8 cellular contexts compared by ENCODE assay signal in genomic region chr19:44955500-44956439, GRCh38. TPM values are rescaled to one million over a fixed set of nuclear protein-coding genes. Genes with fewer than 3 reads are reported as not detected.
A peak's percentile ranks its signal among the peaks of the same experiment; 100 is the strongest.
DNase-seq lines count a peak whose midpoint lies in the region; ATAC-seq, FAIRE-seq and TF ChIP-seq lines count a peak whose summit lies in the region.

No MANE protein-coding gene starts in this region.

- H3K4me1 Mint-ChIP-seq in T-helper 1 cell treated with Interleukin-12 subunit alpha and Interleukin-12 subunit beta and Interleukin-4 antibody, amounts not matched to agents 30 μg/mL and 1 μg/mL, for 36 hours (ENCODE audit: low read depth), result peaks cover 43% of the 10 kb centered on the region

- peak overlapping the region; percentile 76 for H3K27ac Mint-ChIP-seq in T-helper 1 cell treated with Interleukin-12 subunit alpha and Interleukin-12 subunit beta and Interleukin-4 antibody, amounts not matched to agents 30 μg/mL and 1 μg/mL, for 36 hours

- H3K4me1 ChIP-seq in ovary (ENCODE audit: insufficient read depth), result peaks cover 13% of the 10 kb centered on the region

- no peaks in the 10 kb centered on the region for H3K27me3 Mint-ChIP-seq in T-helper 1 cell treated with Interleukin-12 subunit alpha and Interleukin-12 subunit beta and Interleukin-4 antibody, amounts not matched to agents 30 μg/mL and 1 μg/mL, for 36 hours (ENCODE audit: low read depth)

- DNase-seq in EH (ENCODE audit: low read depth) (peak; percentile 10), fibroblast of mammary gland (ENCODE audit: low read depth) (no peak), ovary (no peak), NCI-H1092 (lab: John Stamatoyannopoulos, UW) (no peak), urothelium cell line (ENCODE audit: low spot score) (no peak)
- DNase-seq in stimulated activated CD4-positive, alpha-beta T cell treated with anti-CD3 and anti-CD28 coated beads, Interleukin-12 subunit alpha, Interleukin-12 subunit beta, amount 100 ng/mL, for 4 hours, result no peak

- no peak for TF ChIP-seq CTCF in fibroblast of mammary gland (conservative IDR thresholded peaks at IDR 0.05; ENCODE audit: control insufficient read depth, insufficient read depth, low read depth, low read length)
- no peak for TF ChIP-seq CTCF in ovary (IDR thresholded peaks at IDR 0.05)

- no peaks in the 10 kb centered on the region for H3K36me3 ChIP-seq in ovary

- TF ChIP-seq EP300 in ovary (IDR thresholded peaks at IDR 0.05), result no peak

- WGBS in ovary, 3 donors, result 1 to 3% (median 2%) methylated on average over 26 to 40 of the region's 40 CpGs

- peak overlapping the region; percentile 100 for H3K4me3 Mint-ChIP-seq in T-helper 1 cell treated with Interleukin-12 subunit alpha and Interleukin-12 subunit beta and Interleukin-4 antibody, amounts not matched to agents 30 μg/mL and 1 μg/mL, for 36 hours

- H3K4me3 ChIP-seq in fibroblast of mammary gland (ENCODE audit: control insufficient read depth, low read depth, low read length) (peak overlapping the region; percentile 98), ovary (peak overlapping the region; percentile 65)

- no peaks in the 10 kb centered on the region for H3K9me3 ChIP-seq in ovary

- H3K9me3 Mint-ChIP-seq in T-helper 1 cell treated with Interleukin-12 subunit alpha and Interleukin-12 subunit beta and Interleukin-4 antibody, amounts not matched to agents 30 μg/mL and 1 μg/mL, for 36 hours, result no peaks in the 10 kb centered on the region

- no peaks in the 10 kb centered on the region for H3K27me3 ChIP-seq in ovary

- FAIRE-seq in urothelium cell line (lab: Jason Lieb, UNC), result no peak

- peak overlapping the region; percentile 52 to 81 for H3K27ac ChIP-seq in ovary

- peaks cover 6% of the 10 kb centered on the region for H3K36me3 Mint-ChIP-seq in T-helper 1 cell treated with Interleukin-12 subunit alpha and Interleukin-12 subunit beta and Interleukin-4 antibody, amounts not matched to agents 30 μg/mL and 1 μg/mL, for 36 hours (ENCODE audit: low read depth)

- peak; percentile 16 for ATAC-seq in HG02610 (IDR thresholded peaks at IDR 0.05; ENCODE audit: unreplicated experiment)

- intact Hi-C loops in ovary (cut with DNase I), result no loop called here

- TF ChIP-seq POLR2A in ovary (IDR thresholded peaks at IDR 0.05), result no peak

RNA-seq across cellular contexts. Expression of gene CLPTM1, which starts 0.6 kb away (rescaled TPM):
- 100 to 1,000 TPM in 1 of 7 donors, 10 to 100 TPM in 6; 36.4 to 103 (median 82.0) TPM for total RNA-seq in ovary
- polyA plus RNA-seq in ovary, result 10 to 100 TPM; 68.8 to 71.6 TPM

RNA-seq across cellular contexts. Expression of gene APOC2, which starts 9.9 kb away (rescaled TPM):
- 1 to 10 TPM in 2 of 7 donors, under 1 TPM in 1, not detected in 4; 0.32 to 1.6 (median 1.1) TPM for total RNA-seq in ovary
- polyA plus RNA-seq in ovary, result 1 to 10 TPM in 1 of 2 donors, under 1 TPM in 1; 0.34 to 5.5 TPM

RNA-seq across cellular contexts. Expression of gene APOC4, which starts 13.7 kb away (rescaled TPM):
- total RNA-seq in ovary, result under 1 TPM in 1 of 7 donors, not detected in 6; 0.57 TPM
- not detected for polyA plus RNA-seq in ovary

RNA-seq across cellular contexts. Expression of gene APOC1, which starts 41.4 kb away (rescaled TPM):
- total RNA-seq in ovary, result 100 to 1,000 TPM in 1 of 7 donors, 10 to 100 TPM in 6; 14.4 to 104 (median 45.0) TPM
- polyA plus RNA-seq in ovary, result 100 to 1,000 TPM in 1 of 2 donors, 10 to 100 TPM in 1; 96.5 to 625 TPM

RNA-seq across cellular contexts. Expression of gene RELB, which starts 45.5 kb away (rescaled TPM):
- 10 to 100 TPM in 5 of 7 donors, 1 to 10 TPM in 2; 5.4 to 23.2 (median 10.4) TPM for total RNA-seq in ovary
- polyA plus RNA-seq in ovary, result 1 to 10 TPM; 3.0 to 7.1 TPM
